Comparison of ENCODE assay signal across 9 cellular contexts in genomic region chr15:62068071-62068786, GRCh38. TPM values are rescaled to one million over a fixed set of nuclear protein-coding genes. Genes with fewer than 3 reads are reported as not detected.
DNase-seq lines count a peak whose midpoint lies in the region; ATAC-seq and TF ChIP-seq lines count a peak whose summit lies in the region.
"Had no signal": no experiment of that assay in that cellular context is flagged by ENCODE, and none has a peak within 500 bp of the region (broad histone marks: within the 10 kb centered on the region; RNA-seq: fewer than 3 reads in every experiment).

No MANE protein-coding gene starts in this region.

- H3K4me3 Mint-ChIP-seq in activated B cell treated with CpG ODN at 0.5 μM for 24 hours (peak overlapping the region; percentile 78), endodermal cell (peak overlapping the region; percentile 42)

- H3K9me3 ChIP-seq in ES-I3 (ENCODE audit: control insufficient read depth, insufficient read depth, low read length) (no peaks in the 10 kb centered on the region), endodermal cell (ENCODE audit: control insufficient read depth, low read length) (no peaks in the 10 kb centered on the region), mesodermal cell (ENCODE audit: control insufficient read depth, low read length) (no peaks in the 10 kb centered on the region), thoracic aorta (no peaks in the 10 kb centered on the region)

- H3K9me3 Mint-ChIP-seq in activated B cell treated with CpG ODN at 0.5 μM for 24 hours (no peaks in the 10 kb centered on the region), endodermal cell (no peaks in the 10 kb centered on the region)

- H3K9ac ChIP-seq in ES-I3 (ENCODE audit: low read depth, low read length), result peak overlapping the region; percentile 51; the same call in 1 of the 2 replicates
- no peak overlapping the region for H3K9ac ChIP-seq in endodermal cell (ENCODE audit: extremely low read depth, low read length, poor library complexity, severe bottlenecking)

- H3K27ac ChIP-seq in endodermal cell (ENCODE audit: low read depth, low read length), result no peak overlapping the region
- H3K27ac ChIP-seq in mesodermal cell (ENCODE audit: low read depth, low read length, severe bottlenecking), result no peak overlapping the region
- H3K27ac ChIP-seq in thoracic aorta, result no peak overlapping the region

- H3K36me3 Mint-ChIP-seq in activated B cell treated with CpG ODN at 0.5 μM for 24 hours (ENCODE audit: low read depth) (no peaks in the 10 kb centered on the region), endodermal cell (ENCODE audit: low read depth) (no peaks in the 10 kb centered on the region)

- H3K4me1 ChIP-seq in ES-I3 (ENCODE audit: insufficient read depth, low read length) (no peaks in the 10 kb centered on the region; the same call in 1 of the 2 replicates), endodermal cell (ENCODE audit: control insufficient read depth, insufficient read depth, low read length) (no peaks in the 10 kb centered on the region), mesodermal cell (ENCODE audit: control insufficient read depth, insufficient read depth, low read length, poor library complexity, severe bottlenecking) (no peaks in the 10 kb centered on the region), thoracic aorta (ENCODE audit: control insufficient read depth in 1 of 2, low read depth in 2 of 2) (peaks cover 4 to 5% of the 10 kb centered on the region in 2 donors)

- peaks cover 20% of the 10 kb centered on the region for H3K4me1 Mint-ChIP-seq in activated B cell treated with CpG ODN at 0.5 μM for 24 hours
- H3K4me1 Mint-ChIP-seq in endodermal cell, result peaks cover 12% of the 10 kb centered on the region

- WGBS in endodermal cell (ENCODE audit: insufficient coverage in 1 of 2, insufficient read length in 1 of 2), 2 experiments, result 2% methylated on average over 24 to 102 of the region's 102 CpGs
- 1 to 2% methylated on average over 69 to 95 of the region's 102 CpGs for WGBS in mesodermal cell (ENCODE audit: insufficient coverage in 2 of 2), 2 experiments

- no peak for TF ChIP-seq CTCF in activated B cell treated with CpG ODN at 0.5 μM for 24 hours (IDR thresholded peaks at IDR 0.05)
- TF ChIP-seq CTCF in endodermal cell (conservative IDR thresholded peaks at IDR 0.05), result peak; percentile 32
- peak; percentile 23 for TF ChIP-seq CTCF in thoracic aorta (IDR thresholded peaks at IDR 0.05)

- intact Hi-C loops in activated B cell treated with CpG ODN at 0.5 μM for 24 hours (cut with micrococcal nuclease), result loop anchor here (1.0 to 10.0 kb wide), 3 partner anchors 8 to 1673 kb away; partner anchors contain the start of genes ANXA2 and VPS13C

- CTCF ChIA-PET in activated B cell treated with CpG ODN at 0.5 μM for 24 hours (lab: Charles Lee), result interaction anchor here (1.2 kb wide), 1 partner anchor 41 kb away, joined by 3 read pairs; no protein-coding TSS in a partner anchor

- peak overlapping the region; percentile 22 for H3K4me3 ChIP-seq in endodermal cell (ENCODE audit: low read length)
- H3K4me3 ChIP-seq in mesodermal cell (ENCODE audit: extremely low read depth, insufficient read depth, low read length, poor library complexity, severe bottlenecking), result peak overlapping the region; percentile 29
- peak overlapping the region; percentile 79 for H3K4me3 ChIP-seq in thoracic aorta

- peaks cover 18% of the 10 kb centered on the region for H3K27me3 Mint-ChIP-seq in activated B cell treated with CpG ODN at 0.5 μM for 24 hours
- H3K27me3 Mint-ChIP-seq in endodermal cell (ENCODE audit: insufficient read depth), result peaks cover 65% of the 10 kb centered on the region

- H3K27me3 ChIP-seq in endodermal cell (ENCODE audit: control insufficient read depth, insufficient read depth, low read length, poor library complexity, severe bottlenecking), result peaks cover 74% of the 10 kb centered on the region
- no peaks in the 10 kb centered on the region for H3K27me3 ChIP-seq in thoracic aorta (replicated peaks; ENCODE audit: insufficient read depth)

- POLR2A ChIA-PET in activated B cell treated with CpG ODN at 0.5 μM for 24 hours (lab: Charles Lee), result no interaction called here

- H3K27ac Mint-ChIP-seq in activated B cell treated with CpG ODN at 0.5 μM for 24 hours (peak overlapping the region; percentile 25), endodermal cell (no peak overlapping the region)

- peak; percentile 48 for ATAC-seq in HG02885 (IDR thresholded peaks at IDR 0.05; ENCODE audit: poor library complexity, unreplicated experiment)
- ATAC-seq in activated B cell treated with CpG ODN at 0.5 μM for 24 hours (ENCODE audit: low read depth), result peak; percentile 38
- ATAC-seq in thoracic aorta (ENCODE audit: insufficient number of reproducible peaks, low FRiP score, low read depth), result peak; percentile 15
- ATAC-seq in GM18870 (IDR thresholded peaks at IDR 0.05; ENCODE audit: unreplicated experiment), result no peak

- DNase-seq in activated B cell treated with CpG ODN at 0.5 μM for 24 hours (peak; percentile 51), endodermal cell (peak; percentile 86), thoracic aorta (ENCODE audit: low spot score) (no peak), NCI-H1048 (lab: John Stamatoyannopoulos, UW) (no peak)

- no peaks in the 10 kb centered on the region for H3K36me3 ChIP-seq in ES-I3 (ENCODE audit: insufficient read depth, low read length)
- no peaks in the 10 kb centered on the region for H3K36me3 ChIP-seq in endodermal cell (ENCODE audit: control insufficient read depth, insufficient read depth, low read length)
- no peaks in the 10 kb centered on the region for H3K36me3 ChIP-seq in mesodermal cell (ENCODE audit: control insufficient read depth, insufficient read depth, low read length)
- H3K36me3 ChIP-seq in thoracic aorta, result no peaks in the 10 kb centered on the region

RNA-seq across cellular contexts. Expression of gene C2CD4A, which starts 1.5 kb away (rescaled TPM):
- total RNA-seq in activated B cell treated with CpG ODN at 0.5 μM for 24 hours (not detected in 2 replicates), endodermal cell (not detected), thoracic aorta (1 to 10 TPM in 1 of 2 donors, not detected in 1; 1.8 TPM)
- not detected for polyA plus RNA-seq in endodermal cell (2013, experiment 1 of 2)
- not detected for polyA plus RNA-seq in endodermal cell (2013, experiment 2 of 2)
- not detected for polyA plus RNA-seq in mesodermal cell (2013, experiment 1 of 2)
- not detected for polyA plus RNA-seq in mesodermal cell (2013, experiment 2 of 2)
- total RNA-seq: subcutaneous adipose tissue had no signal

RNA-seq across cellular contexts. Expression of gene VPS13C, which starts 8.0 kb away (rescaled TPM):
- total RNA-seq in activated B cell treated with CpG ODN at 0.5 μM for 24 hours (140 and 172 TPM in 2 replicates), endodermal cell (10 to 100 TPM; 28.7 to 47.2 TPM), thoracic aorta (10 to 100 TPM; 93.3 to 99.0 TPM)
- 13.0 TPM for polyA plus RNA-seq in endodermal cell (2013, experiment 1 of 2)
- 13.2 TPM for polyA plus RNA-seq in endodermal cell (2013, experiment 2 of 2)
- 9.7 TPM for polyA plus RNA-seq in mesodermal cell (2013, experiment 1 of 2)
- 10.1 TPM for polyA plus RNA-seq in mesodermal cell (2013, experiment 2 of 2)

Comparison
In these comparisons a context has a peak if more than half of its experiments do, and no peak if none do; other contexts are left out.
1. DNase-seq: peak in activated B cell treated with CpG ODN at 0.5 μM for 24 hours (single experiment) and endodermal cell (single experiment); none in thoracic aorta (single experiment) and NCI-H1048 (single experiment).
2. H3K4me3 ChIP-seq: peak in every context shown above with its lines; median percentile 79 in thoracic aorta; 29 in mesodermal cell; 22 in endodermal cell.